Comparison of ENCODE assay signal across 31 cellular contexts in the genomic region with DNA sequence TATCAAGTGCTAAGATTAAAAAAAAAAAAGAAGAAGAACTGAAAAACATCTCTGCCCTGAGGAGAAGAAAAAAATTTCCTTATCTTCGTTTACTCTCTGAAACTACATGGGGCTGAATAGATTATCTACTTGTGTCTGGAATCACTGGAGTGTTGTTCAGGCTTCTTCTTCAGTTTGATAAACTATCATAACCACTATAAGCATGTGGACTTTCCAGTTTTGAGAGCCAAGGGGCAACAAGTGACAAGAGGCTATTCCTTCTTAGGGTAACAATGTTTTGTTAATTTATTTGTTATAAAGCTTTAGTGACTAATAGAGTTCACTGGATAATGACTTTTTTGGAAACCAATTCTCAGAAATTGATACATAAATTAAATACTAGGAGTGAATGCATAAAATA.
"Had no signal": no experiment of that assay in that cellular context is flagged by ENCODE, and none has a peak within 500 bp of the region (broad histone marks: within the 10 kb centered on the region; RNA-seq: fewer than 3 reads in every experiment).

No MANE protein-coding gene starts in this region.

- H3K27ac ChIP-seq: adrenal gland, body of pancreas, esophagus muscularis mucosa, foreskin keratinocyte, gastrocnemius medialis, heart left ventricle, WERI-Rb-1 had no signal

- H3K9me3 ChIP-seq: adrenal gland, body of pancreas, esophagus muscularis mucosa, gastrocnemius medialis, heart left ventricle had no signal

- H3K36me3 ChIP-seq: adrenal gland, esophagus muscularis mucosa, gastrocnemius medialis, heart left ventricle, WERI-Rb-1 had no signal

- H3K27me3 ChIP-seq: adrenal gland, body of pancreas, esophagus muscularis mucosa, foreskin keratinocyte, gastrocnemius medialis, heart left ventricle had no signal

- DNase-seq: activated B cell treated with CpG ODN at 0.5 μM for 24 hours; activated CD4-positive, alpha-beta T cell treated with anti-CD3 and anti-CD28 coated beads for 48 hours; activated CD4-positive, alpha-beta T cell treated with anti-CD3 and anti-CD28 coated beads, Interleukin-2, amount 50 U/mL, for 1 hour; activated CD4-positive, alpha-beta T cell treated with anti-CD3 and anti-CD28 coated beads, Interleukin-2, amount 50 U/mL, for 48 hours; activated CD8-positive, alpha-beta memory T cell treated with anti-CD3 and anti-CD28 coated beads for 24 hours; activated CD8-positive, alpha-beta T cell treated with anti-CD3 and anti-CD28 coated beads for 36 hours; activated effector memory CD4-positive, alpha-beta T cell treated with Interleukin-2 at 50 U/mL for 16 hours; activated naive CD4-positive, alpha-beta T cell treated with anti-CD3 and anti-CD28 coated beads for 36 hours; activated naive CD8-positive, alpha-beta T cell treated with anti-CD3 and anti-CD28 coated beads for 36 hours; activated naive CD8-positive, alpha-beta T cell treated with anti-CD3 and anti-CD28 coated beads, Interleukin-2, amount 50 U/mL, for 24 hours; activated T-cell treated with anti-CD3 and anti-CD28 coated beads, Interleukin-2, amount 50 U/mL, for 4 hours; adrenal gland; amygdala; aorta; body of pancreas; caudate nucleus; cortex of kidney; dermis blood vessel endothelial cell; effector CD4-positive, alpha-beta T cell; effector memory CD8-positive, alpha-beta T cell; foreskin keratinocyte; gastrocnemius medialis; glutamatergic neuron; heart left ventricle; T-helper 1 cell; T-helper 17 cell; T1000; WERI-Rb-1 had no signal

- H3K4me3 ChIP-seq: adrenal gland, body of pancreas, esophagus muscularis mucosa, gastrocnemius medialis, heart left ventricle had no signal

- H3K4me1 ChIP-seq: adrenal gland, body of pancreas, esophagus muscularis mucosa, foreskin keratinocyte, gastrocnemius medialis had no signal

- ATAC-seq: activated CD4-positive, CD25-positive, alpha-beta regulatory T cell treated with anti-CD3 and anti-CD28 coated beads, Interleukin-2, amount 50 U/mL, for 24 hours; activated CD8-positive, alpha-beta T cell treated with anti-CD3 and anti-CD28 coated beads for 36 hours; activated naive CD8-positive, alpha-beta T cell treated with anti-CD3 and anti-CD28 coated beads, Interleukin-2, amount 50 U/mL, for 24 hours; activated T-cell treated with anti-CD3 and anti-CD28 coated beads, Interleukin-2, amount 50 U/mL, for 4 hours; activated T-helper 17 cell treated with anti-CD3 and anti-CD28 coated beads, Interleukin-2, amount 50 U/mL, for 72 hours; body of pancreas; effector memory CD8-positive, alpha-beta T cell; foreskin keratinocyte; gastrocnemius medialis; heart left ventricle; T-helper 17 cell had no signal
